ENCODE assay signal across 8 cellular contexts in genomic region chr5:134370871-134371833, GRCh38. TPM values are rescaled to one million over a fixed set of nuclear protein-coding genes. Genes with fewer than 3 reads are reported as not detected.
DNase-seq lines count a peak whose midpoint lies in the region; ATAC-seq and TF ChIP-seq lines count a peak whose summit lies in the region.

UBE2B (plus strand) TSS chr5:134371569; CDS start chr5:134371596, 27 bp downstream.

- H3K4me1 Mint-ChIP-seq in type B pancreatic cell (ENCODE audit: unreplicated experiment), result peaks cover 24% of the 10 kb centered on the region

- peak; percentile 93 for DNase-seq in GM13976 (ENCODE audit: low spot score)
- DNase-seq in NCI-H146 treated with DMSO at 0.1 percent for 48 hours (lab: John Stamatoyannopoulos, UW; ENCODE audit: unreplicated experiment), result peak; percentile 92
- DNase-seq in amniotic epithelial cell (ENCODE audit: low read depth), result peak; percentile 100
- peak; percentile 97 to 99 (median 99) for DNase-seq in heart left ventricle
- DNase-seq in pons (ENCODE audit: low spot score), result peak; percentile 100
- peak; percentile 97 for DNase-seq in type B pancreatic cell (ENCODE audit: extremely low spot score, unreplicated experiment)

- ATAC-seq in HG02870 (IDR thresholded peaks at IDR 0.05; ENCODE audit: unreplicated experiment) (peak; percentile 73), heart left ventricle (peak; percentile 92 to 94 (median 92))

- peaks cover 10% of the 10 kb centered on the region for H3K27me3 Mint-ChIP-seq in type B pancreatic cell

- no peak for TF ChIP-seq CTCF in GM13976 (IDR thresholded peaks at IDR 0.05; ENCODE audit: borderline replicate concordance, control extremely low read depth, extremely low read depth, insufficient read depth, missing control alignments)
- no peak for TF ChIP-seq CTCF in heart left ventricle (IDR thresholded peaks at IDR 0.05)
- no peak for TF ChIP-seq CTCF in type B pancreatic cell (conservative IDR thresholded peaks at IDR 0.05)

- intact Hi-C loops in T-helper 1 cell treated with Interleukin-12 subunit alpha and Interleukin-12 subunit beta and Interleukin-4 antibody, amounts not matched to agents 30 ng/mL and 1 ng/mL, for 36 hours (cut with micrococcal nuclease), result loop anchor here (1.0 to 5.0 kb wide), 13 partner anchors 40 to 534 kb away; partner anchors contain the start of genes C5orf15, C5orf24, CAMLG and CDKN2AIPNL
- intact Hi-C loops in heart left ventricle (cut with DNase I), result loop anchor here in 9 of 10 donors (1.0 to 5.0 kb wide), 12 partner anchors 41 to 262 kb away; partner anchors contain the start of genes JADE2 (in 6 of the 9), CDKN2AIPNL (in 1 of the 9), PPP2CA (in 1 of the 9) and SAR1B (in 1 of the 9)

- H3K27ac Mint-ChIP-seq in type B pancreatic cell, result peak within 1 kb of the TSS; percentile 100

- 0 to 1% (median 0%) methylated on average over 36 to 74 of the region's 74 CpGs for WGBS in heart left ventricle, 4 donors

- H3K36me3 ChIP-seq in heart left ventricle, result peaks cover 0 to 22% (median 15%) of the 10 kb centered on the region in 9 donors

- peak within 1 kb of the TSS; percentile 70 to 99 (median 92) for H3K4me3 ChIP-seq in heart left ventricle

- peak within 1 kb of the TSS; percentile 98 for H3K4me3 Mint-ChIP-seq in type B pancreatic cell

- in situ Hi-C loops in GM13976 (cut with MboI; ENCODE audit: low sequenced_read_pairs, unreplicated experiment), result no loop called here

- peak within 1 kb of the TSS; percentile 92 to 100 (median 99) for H3K27ac ChIP-seq in heart left ventricle

- TF ChIP-seq POLR2A in heart left ventricle (IDR thresholded peaks at IDR 0.05), result peak in 1 of 2 donors; percentile 55

- no peaks in the 10 kb centered on the region for H3K9me3 ChIP-seq in heart left ventricle

- H3K27me3 ChIP-seq in heart left ventricle, result no peaks in the 10 kb centered on the region

- peaks cover 14% of the 10 kb centered on the region for H3K9me3 Mint-ChIP-seq in type B pancreatic cell

- peaks cover 0 to 55% (median 29%) of the 10 kb centered on the region in 12 donors for H3K4me1 ChIP-seq in heart left ventricle

- peaks cover 32% of the 10 kb centered on the region for H3K36me3 Mint-ChIP-seq in type B pancreatic cell

RNA-seq across cellular contexts. Expression of gene UBE2B, which starts in this region (rescaled TPM):
- total RNA-seq in T-helper 1 cell treated with Interleukin-12 subunit alpha and Interleukin-12 subunit beta and Interleukin-4 antibody, amounts not matched to agents 30 ng/mL and 1 ng/mL, for 36 hours, result 97.6 and 98.9 TPM in 2 replicates
- total RNA-seq in heart left ventricle (100 to 1,000 TPM in 8 of 9 donors, 10 to 100 TPM in 1; 62.8 to 230 (median 188) TPM), type B pancreatic cell (ENCODE audit: low replicate concordance) (70.9 and 93.0 TPM in 2 replicates)
- polyA plus RNA-seq in heart left ventricle, result 100 to 1,000 TPM; 119 to 195 TPM

Comparison
In these comparisons a context has a peak if more than half of its experiments do, and no peak if none do; other contexts are left out.
1. Peak in every context shown above with its lines: DNase-seq, ATAC-seq, H3K4me3 ChIP-seq and H3K27ac ChIP-seq.